ENCODE assay signal across 8 cellular contexts in genomic region chr19:48738557-48739399, GRCh38. TPM values are rescaled to one million over a fixed set of nuclear protein-coding genes. Genes with fewer than 3 reads are reported as not detected.
DNase-seq lines count a peak whose midpoint lies in the region; ATAC-seq, FAIRE-seq and TF ChIP-seq lines count a peak whose summit lies in the region.

No MANE protein-coding gene starts in this region.

- no peaks in the 10 kb centered on the region for H3K36me3 ChIP-seq in keratinocyte (ENCODE audit: control insufficient read depth in 2 of 2, extremely low read depth in 1 of 2, insufficient read depth in 2 of 2, low read length in 2 of 2)

- peak overlapping the region; percentile 66 for H2AFZ ChIP-seq in keratinocyte (ENCODE audit: control insufficient read depth, low read length)

- H3K9me3 ChIP-seq in keratinocyte (ENCODE audit: control insufficient read depth, low read depth, low read length) = no peaks in the 10 kb centered on the region

- H3K27me3 ChIP-seq in keratinocyte (ENCODE audit: control insufficient read depth, extremely low read depth, insufficient read depth, low read length) = no peaks in the 10 kb centered on the region

- H3K9ac ChIP-seq in keratinocyte (ENCODE audit: control insufficient read depth, extremely low read depth, insufficient read depth, low read length) = peak overlapping the region; percentile 47

- peak in 1 of 3 experiments; percentile 67 for TF ChIP-seq CTCF in keratinocyte (optimal IDR thresholded peaks at IDR 0.05 in 1 of 3, IDR thresholded peaks at IDR 0.05 in 1 of 3, conservative IDR thresholded peaks at IDR 0.05 in 1 of 3; ENCODE audit: extremely low read depth in 1 of 3, insufficient read depth in 2 of 3, low read length in 3 of 3)

- no peaks in the 10 kb centered on the region for H4K20me1 ChIP-seq in keratinocyte (ENCODE audit: control insufficient read depth, extremely low read depth, insufficient read depth, low read length)

- peak overlapping the region; percentile 74 for H3K4me2 ChIP-seq in keratinocyte (ENCODE audit: control insufficient read depth, extremely low read depth, insufficient read depth, low read depth, low read length)

- H3K9me1 ChIP-seq in keratinocyte (ENCODE audit: control insufficient read depth, extremely low read depth, insufficient read depth, low read length) = no peaks in the 10 kb centered on the region

- peaks cover 16% of the 10 kb centered on the region for H3K4me1 Mint-ChIP-seq in central memory CD8-positive, alpha-beta T cell

- H3K4me3 ChIP-seq in keratinocyte (ENCODE audit: control insufficient read depth in 2 of 3, extremely low read depth in 1 of 3, insufficient read depth in 2 of 3, low read depth in 1 of 3, low read length in 3 of 3) = peak overlapping the region; percentile 34 to 53 (median 53)

- DNase-seq in GM12892 (ENCODE audit: insufficient read length) = peak; percentile 98
- DNase-seq in NCI-H2227 (lab: John Stamatoyannopoulos, UW; ENCODE audit: unreplicated experiment) = peak; percentile 94
- DNase-seq in activated CD4-positive, CD25-positive, alpha-beta regulatory T cell treated with anti-CD3 and anti-CD28 coated beads, Interleukin-2, amount 50 U/mL, for 16 hours (ENCODE audit: low read depth, low spot score) = peak; percentile 79
- DNase-seq in central memory CD8-positive, alpha-beta T cell (ENCODE audit: low spot score in 2 of 2) = peak; percentile 61 to 65
- peak; percentile 74 for DNase-seq in keratinocyte (ENCODE audit: low read depth, low spot score)
- DNase-seq in stimulated activated CD4-positive, alpha-beta T cell treated with anti-CD3 and anti-CD28 coated beads, Interleukin-12 subunit alpha, Interleukin-12 subunit beta, amount 100 ng/mL, for 24 hours (ENCODE audit: low read depth in 2 of 2) = peak; percentile 80 to 95

- FAIRE-seq in GM12892 (lab: Jason Lieb, UNC) (no peak), keratinocyte (lab: Jason Lieb, UNC) (no peak)

- H3K36me3 Mint-ChIP-seq in central memory CD8-positive, alpha-beta T cell (ENCODE audit: insufficient read depth) = peaks cover 3% of the 10 kb centered on the region

- no peak overlapping the region for H3K27ac Mint-ChIP-seq in central memory CD8-positive, alpha-beta T cell (ENCODE audit: low read depth)

- H3K9me3 Mint-ChIP-seq in central memory CD8-positive, alpha-beta T cell = no peaks in the 10 kb centered on the region

- H3K4me3 Mint-ChIP-seq in central memory CD8-positive, alpha-beta T cell = peak overlapping the region; percentile 53

- no peak for TF ChIP-seq POLR2A in GM12892 (IDR thresholded peaks at IDR 0.05; ENCODE audit: low read depth, low read length)

- no peaks in the 10 kb centered on the region for H3K79me2 ChIP-seq in keratinocyte (ENCODE audit: control insufficient read depth, insufficient read depth, low read length)

- no peak overlapping the region for H3K27ac ChIP-seq in keratinocyte (ENCODE audit: control insufficient read depth, insufficient read depth, low read length)

- peaks cover 16% of the 10 kb centered on the region for H3K4me1 ChIP-seq in keratinocyte (ENCODE audit: control insufficient read depth, extremely low read depth, insufficient read depth, low read length)

- dilution Hi-C loops in keratinocyte (cut with MboI; ENCODE audit: extremely low pct_ligation_motif_present, low sequenced_read_pairs) = no loop called here

- H3K27me3 Mint-ChIP-seq in central memory CD8-positive, alpha-beta T cell = no peaks in the 10 kb centered on the region

- ATAC-seq in HG03097 (IDR thresholded peaks at IDR 0.05; ENCODE audit: low FRiP score, unreplicated experiment) = peak; percentile 71
- peak; percentile 91 for ATAC-seq in central memory CD8-positive, alpha-beta T cell (replicated peaks; ENCODE audit: extremely low read depth, poor library complexity, severe bottlenecking)
- ATAC-seq in GM19395 (IDR thresholded peaks at IDR 0.05; ENCODE audit: unreplicated experiment) = no peak

RNA-seq across cellular contexts. Expression of gene RASIP1, which starts 1.6 kb away (rescaled TPM):
- not detected for polyA plus RNA-seq in GM12892 (2012; ENCODE audit: missing spikeins)
- polyA plus RNA-seq in keratinocyte = 2.2 to 4.8 TPM (median 2.3 TPM) in 3 replicates
- 0.84 TPM for polyA plus RNA-seq in keratinocyte (2011; ENCODE audit: low read depth)
- polyA plus RNA-seq in keratinocyte (2011; cell fraction: cytosol; rRNA removed) = 1.5 and 3.1 TPM in 2 replicates
- polyA plus RNA-seq in keratinocyte (2011; cell fraction: nucleus; rRNA removed) = 4.1 and 5.3 TPM in 2 replicates
- 2.1 and 4.4 TPM in 2 replicates for polyA plus RNA-seq in keratinocyte (2012; ENCODE audit: low replicate concordance)
- polyA minus RNA-seq in keratinocyte = 1.6 to 4.1 TPM (median 1.8 TPM) in 3 replicates
- 3.6 TPM for polyA minus RNA-seq in keratinocyte (2011; cell fraction: cytosol; rRNA and poly(A)+ RNA removed)
- polyA minus RNA-seq in keratinocyte (2011; cell fraction: nucleus; rRNA and poly(A)+ RNA removed) = 1.1 and 1.2 TPM in 2 replicates

RNA-seq across cellular contexts. Expression of gene IZUMO1, which starts 7.9 kb away (rescaled TPM):
- not detected for polyA plus RNA-seq in GM12892 (2012; ENCODE audit: missing spikeins)
- 0.28 to 0.75 TPM (median 0.63 TPM) in 3 replicates for polyA plus RNA-seq in keratinocyte
- not detected for polyA plus RNA-seq in keratinocyte (2011; ENCODE audit: low read depth)
- polyA plus RNA-seq in keratinocyte (2011; cell fraction: cytosol; rRNA removed) = 0.07 TPM in 1 of 2 replicates, not detected in the other
- polyA plus RNA-seq in keratinocyte (2011; cell fraction: nucleus; rRNA removed) = 5.4 and 5.8 TPM in 2 replicates
- polyA plus RNA-seq in keratinocyte (2012; ENCODE audit: low replicate concordance) = 0.44 and 0.63 TPM in 2 replicates
- polyA minus RNA-seq in keratinocyte = 0.13 to 0.42 TPM (median 0.26 TPM) in 3 replicates
- polyA minus RNA-seq in keratinocyte (2011; cell fraction: cytosol; rRNA and poly(A)+ RNA removed) = not detected
- 1.7 and 1.9 TPM in 2 replicates for polyA minus RNA-seq in keratinocyte (2011; cell fraction: nucleus; rRNA and poly(A)+ RNA removed)

RNA-seq across cellular contexts. Expression of gene FUT1, which starts 13.7 kb away (rescaled TPM):
- not detected for polyA plus RNA-seq in GM12892 (2012; ENCODE audit: missing spikeins)
- polyA plus RNA-seq in keratinocyte = 3.2 to 5.3 TPM (median 3.7 TPM) in 3 replicates
- 0.51 TPM for polyA plus RNA-seq in keratinocyte (2011; ENCODE audit: low read depth)
- polyA plus RNA-seq in keratinocyte (2011; cell fraction: cytosol; rRNA removed) = 2.0 and 2.6 TPM in 2 replicates
- polyA plus RNA-seq in keratinocyte (2011; cell fraction: nucleus; rRNA removed) = 7.1 and 7.4 TPM in 2 replicates
- polyA plus RNA-seq in keratinocyte (2012; ENCODE audit: low replicate concordance) = 2.1 and 3.3 TPM in 2 replicates
- polyA minus RNA-seq in keratinocyte = 3.1 to 6.1 TPM (median 4.9 TPM) in 3 replicates
- polyA minus RNA-seq in keratinocyte (2011; cell fraction: cytosol; rRNA and poly(A)+ RNA removed) = 4.2 TPM
- 6.8 and 7.3 TPM in 2 replicates for polyA minus RNA-seq in keratinocyte (2011; cell fraction: nucleus; rRNA and poly(A)+ RNA removed)

RNA-seq across cellular contexts. Expression of gene FGF21, which starts 16.5 kb away (rescaled TPM):
- not detected for polyA plus RNA-seq in GM12892 (2012; ENCODE audit: missing spikeins)
- polyA plus RNA-seq in keratinocyte = not detected in 3 replicates
- polyA plus RNA-seq in keratinocyte (2011; ENCODE audit: low read depth) = not detected
- not detected in 2 replicates for polyA plus RNA-seq in keratinocyte (2011; cell fraction: cytosol; rRNA removed)
- not detected in 2 replicates for polyA plus RNA-seq in keratinocyte (2011; cell fraction: nucleus; rRNA removed)
- polyA plus RNA-seq in keratinocyte (2012; ENCODE audit: low replicate concordance) = not detected in 2 replicates
- not detected in 3 replicates for polyA minus RNA-seq in keratinocyte
- polyA minus RNA-seq in keratinocyte (2011; cell fraction: cytosol; rRNA and poly(A)+ RNA removed) = not detected
- not detected in 2 replicates for polyA minus RNA-seq in keratinocyte (2011; cell fraction: nucleus; rRNA and poly(A)+ RNA removed)

RNA-seq across cellular contexts. Expression of gene MAMSTR, which starts 19.3 kb away (rescaled TPM):
- polyA plus RNA-seq in GM12892 (2012; ENCODE audit: missing spikeins) = 0.55 TPM
- 0.35 to 0.39 TPM (median 0.37 TPM) in 3 replicates for polyA plus RNA-seq in keratinocyte
- not detected for polyA plus RNA-seq in keratinocyte (2011; ENCODE audit: low read depth)
- polyA plus RNA-seq in keratinocyte (2011; cell fraction: cytosol; rRNA removed) = 0.23 and 0.35 TPM in 2 replicates
- 0.39 and 0.87 TPM in 2 replicates for polyA plus RNA-seq in keratinocyte (2011; cell fraction: nucleus; rRNA removed)
- polyA plus RNA-seq in keratinocyte (2012; ENCODE audit: low replicate concordance) = 0.18 and 0.55 TPM in 2 replicates
- polyA minus RNA-seq in keratinocyte = 0.48 to 1.2 TPM (median 0.66 TPM) in 3 replicates
- not detected for polyA minus RNA-seq in keratinocyte (2011; cell fraction: cytosol; rRNA and poly(A)+ RNA removed)
- 0.21 TPM in 1 of 2 replicates, not detected in the other for polyA minus RNA-seq in keratinocyte (2011; cell fraction: nucleus; rRNA and poly(A)+ RNA removed)
